14 cellular contexts compared by ENCODE assay signal in genomic region chr4:2835978-2836377, GRCh38. TPM values are rescaled to one million over a fixed set of nuclear protein-coding genes. Genes with fewer than 3 reads are reported as not detected.
DNase-seq lines count a peak whose midpoint lies in the region; ATAC-seq, FAIRE-seq and TF ChIP-seq lines count a peak whose summit lies in the region.
"Had no signal": no experiment of that assay in that cellular context is flagged by ENCODE, and none has a peak within 500 bp of the region (broad histone marks: within the 10 kb centered on the region; RNA-seq: fewer than 3 reads in every experiment).

No MANE protein-coding gene starts in this region.

- H3K9me3 Mint-ChIP-seq in activated CD8-positive, alpha-beta T cell treated with anti-CD3 and anti-CD28 coated beads, Interleukin-2, amount 10 ng/mL, durations not matched to agents 7 days and 5 days (ENCODE audit: insufficient read depth) = no peaks in the 10 kb centered on the region

- no TSS peak for BruUV-seq in HepG2 (replicated peaks; lab: Mats Ljungman, UMichigan)

- H3K27me3 ChIP-seq in right lobe of liver (no peaks in the 10 kb centered on the region), HepG2 (ENCODE audit: control insufficient read depth in 1 of 2, insufficient read depth in 2 of 2, low read length in 2 of 2) (no peaks in the 10 kb centered on the region), upper lobe of right lung (no peaks in the 10 kb centered on the region), H7 (ENCODE audit: control insufficient read depth, insufficient read depth, low read length) (no peaks in the 10 kb centered on the region)
- H3K27me3 ChIP-seq: brain microvascular endothelial cell had no signal

- H3K4me1 ChIP-seq in right lobe of liver (peaks cover 0 to 33% (median 4%) of the 10 kb centered on the region in 4 donors), HepG2 (ENCODE audit: insufficient read depth, low read length) (peaks cover 11% of the 10 kb centered on the region), mucosa of descending colon (ENCODE audit: low read depth) (peaks cover 12% of the 10 kb centered on the region), upper lobe of right lung (peaks cover 29% of the 10 kb centered on the region)

- peaks cover 57% of the 10 kb centered on the region for H3K36me3 Mint-ChIP-seq in activated CD8-positive, alpha-beta T cell treated with anti-CD3 and anti-CD28 coated beads, Interleukin-2, amount 10 ng/mL, durations not matched to agents 7 days and 5 days (ENCODE audit: low read depth)

- TF ChIP-seq POLR2A in right lobe of liver (IDR thresholded peaks at IDR 0.05) (no peak), HepG2 (IDR thresholded peaks at IDR 0.05; ENCODE audit: insufficient read depth in 1 of 2, low read depth in 2 of 2, low read length in 2 of 2) (no peak)

- H3K4me2 ChIP-seq in HepG2 (ENCODE audit: low read depth, low read length) = no peak overlapping the region

- POLR2A ChIA-PET in HepG2 (lab: Yijun Ruan, JAX) = no interaction called here
- POLR2A ChIA-PET in activated CD8-positive, alpha-beta T cell treated with anti-CD3 and anti-CD28 coated beads, Interleukin-2, amount 10 ng/mL, durations not matched to agents 7 days and 5 days (lab: Charles Lee) = interaction anchor here (0.7 to 1.7 kb wide), 2 partner anchors 24 to 99 kb away, joined by 3 read pairs; no protein-coding TSS in a partner anchor
- POLR2A ChIA-PET in HEK293T (lab: Yijun Ruan, JAX) = interaction anchor here (1.6 kb wide), 1 partner anchor 17 kb away, joined by 3 read pairs; no protein-coding TSS in a partner anchor

- no peak for FAIRE-seq in HepG2 (lab: Jason Lieb, UNC)

- 60% methylated on average over 1 of the region's 8 CpGs for WGBS in right lobe of liver (ENCODE audit: insufficient coverage, low coverage, low lambda C conversion rate, missing lambda C conversion rate)
- WGBS in HepG2 (ENCODE audit: low lambda C conversion rate) = 95% methylated on average over 4 of the region's 8 CpGs

- H3K4me3 Mint-ChIP-seq in activated CD8-positive, alpha-beta T cell treated with anti-CD3 and anti-CD28 coated beads, Interleukin-2, amount 10 ng/mL, durations not matched to agents 7 days and 5 days = no peak overlapping the region
- H3K4me3 Mint-ChIP-seq: endodermal cell had no signal

- ATAC-seq in right lobe of liver (no peak), HepG2 (no peak), mucosa of descending colon (no peak), upper lobe of right lung (no peak)
- ATAC-seq in activated CD8-positive, alpha-beta T cell treated with anti-CD3 and anti-CD28 coated beads, Interleukin-2, amount 10 ng/mL, durations not matched to agents 7 days and 5 days = no peak

- DNase-seq in right lobe of liver (peak; percentile 20 to 51 (median 47)), HepG2 (ENCODE audit: low spot score) (no peak), mucosa of descending colon (peak in 2 of 3 donors; percentile 25 to 57), upper lobe of right lung (no peak), putamen (ENCODE audit: low spot score) (no peak), H7 (no peak), HEK293T (ENCODE audit: extremely low spot score) (no peak)
- DNase-seq in activated CD8-positive, alpha-beta T cell treated with anti-CD3 and anti-CD28 coated beads, Interleukin-2, amount 10 ng/mL, durations not matched to agents 7 days and 5 days = no peak
- DNase-seq: brain microvascular endothelial cell; endodermal cell; foreskin fibroblast; NCI-H1048; SIG-M5; stimulated activated CD4-positive, alpha-beta T cell treated with anti-CD3 and anti-CD28 coated beads, Interleukin-2, amount 100 ng/mL, for 48 hours had no signal

- H3K9ac ChIP-seq in HepG2 (ENCODE audit: insufficient read depth, low read depth, low read length) = no peak overlapping the region

- CTCF ChIA-PET in HepG2 (lab: Yijun Ruan, JAX; ENCODE audit: low intra/inter-chr PET ratio, low total read pairs) = no interaction called here
- CTCF ChIA-PET in activated CD8-positive, alpha-beta T cell treated with anti-CD3 and anti-CD28 coated beads, Interleukin-2, amount 10 ng/mL, durations not matched to agents 7 days and 5 days (lab: Charles Lee) = interaction anchor here (1.2 kb wide), 1 partner anchor 10 kb away, joined by 4 read pairs; no protein-coding TSS in a partner anchor
- CTCF ChIA-PET in HEK293T (lab: Yijun Ruan, JAX) = no interaction called here

- H3K27ac ChIP-seq in right lobe of liver = peak overlapping the region in 1 of 3 donors; percentile 60
- no peak overlapping the region for H3K27ac ChIP-seq in HepG2 (ENCODE audit: extremely low read length, insufficient read depth, low read length)
- peak overlapping the region; percentile 72 for H3K27ac ChIP-seq in upper lobe of right lung
- H3K27ac ChIP-seq: brain microvascular endothelial cell had no signal

- H3K36me3 ChIP-seq in right lobe of liver = peaks cover 0 to 39% (median 20%) of the 10 kb centered on the region in 4 donors
- H3K36me3 ChIP-seq in HepG2 (replicated peaks in 1 of 2; ENCODE audit: control insufficient read depth in 1 of 2, insufficient read depth in 2 of 2, low read length in 2 of 2) = peaks cover 7 to 27% of the 10 kb centered on the region in 2 experiments; a peak in 3 of 5 replicates
- H3K36me3 ChIP-seq in mucosa of descending colon (ENCODE audit: low read depth) = peaks cover 7% of the 10 kb centered on the region
- H3K36me3 ChIP-seq in upper lobe of right lung = peaks cover 34% of the 10 kb centered on the region
- H3K36me3 ChIP-seq in H7 (replicated peaks; ENCODE audit: control insufficient read depth, insufficient read depth, low read length) = peaks cover 14% of the 10 kb centered on the region

- intact Hi-C loops in right lobe of liver (cut with DNase I) (no loop called here), HepG2 (cut with micrococcal nuclease; ENCODE audit: unreplicated experiment) (no loop called here), mucosa of descending colon (cut with DNase I, micrococcal nuclease) (no loop called here), upper lobe of right lung (cut with DNase I) (no loop called here)

- TF ChIP-seq RAD21 in HepG2 (CRISPR knock-in tag; IDR thresholded peaks at IDR 0.05) = no peak

- TF ChIP-seq CTCF in right lobe of liver (IDR thresholded peaks at IDR 0.05) = no peak
- TF ChIP-seq CTCF in HepG2 (CRISPR knock-in tag; IDR thresholded peaks at IDR 0.05) = no peak
- TF ChIP-seq CTCF in mucosa of descending colon (IDR thresholded peaks at IDR 0.05) = no peak
- TF ChIP-seq CTCF in upper lobe of right lung (IDR thresholded peaks at IDR 0.05) = no peak

- no peak overlapping the region for H3K4me3 ChIP-seq in right lobe of liver
- no peak overlapping the region for H3K4me3 ChIP-seq in HepG2 (replicated peaks in 1 of 3; ENCODE audit: insufficient read depth in 1 of 3, low read depth in 2 of 3, low read length in 3 of 3)
- no peak overlapping the region for H3K4me3 ChIP-seq in mucosa of descending colon
- no peak overlapping the region for H3K4me3 ChIP-seq in upper lobe of right lung
- H3K4me3 ChIP-seq in H7 (ENCODE audit: insufficient read depth, low read depth, low read length) = no peak overlapping the region

- H2AFZ ChIP-seq in HepG2 (ENCODE audit: low read length) = no peak overlapping the region

- TF ChIP-seq EP300 in HepG2 (IDR thresholded peaks at IDR 0.05; ENCODE audit: low read depth in 2 of 2, low read length in 2 of 2) = no peak
- TF ChIP-seq EP300 in HepG2 (CRISPR knock-in tag; IDR thresholded peaks at IDR 0.05; ENCODE audit: borderline replicate concordance) = no peak

- peak overlapping the region; percentile 86 for H3K27ac Mint-ChIP-seq in activated CD8-positive, alpha-beta T cell treated with anti-CD3 and anti-CD28 coated beads, Interleukin-2, amount 10 ng/mL, durations not matched to agents 7 days and 5 days
- H3K27ac Mint-ChIP-seq: endodermal cell had no signal

- H3K4me1 Mint-ChIP-seq in activated CD8-positive, alpha-beta T cell treated with anti-CD3 and anti-CD28 coated beads, Interleukin-2, amount 10 ng/mL, durations not matched to agents 7 days and 5 days (ENCODE audit: low read depth) = peaks cover 61% of the 10 kb centered on the region

- in situ Hi-C loops in HepG2 (cut with HindIII; ENCODE audit: extremely low pct_ligation_motif_present, low pct_unique_long_range_greater_than_20kb) = loop anchor here (5.0 kb wide), 1 partner anchor 34 kb away; no protein-coding TSS in a partner anchor

- H4K20me1 ChIP-seq in HepG2 (ENCODE audit: insufficient read depth, low read length) = no peaks in the 10 kb centered on the region

- H3K9me3 ChIP-seq in right lobe of liver = no peaks in the 10 kb centered on the region
- H3K9me3 ChIP-seq in HepG2 (ENCODE audit: low read length) = no peaks in the 10 kb centered on the region
- H3K9me3 ChIP-seq in mucosa of descending colon = no peaks in the 10 kb centered on the region
- no peaks in the 10 kb centered on the region for H3K9me3 ChIP-seq in upper lobe of right lung

- H3K27me3 Mint-ChIP-seq in activated CD8-positive, alpha-beta T cell treated with anti-CD3 and anti-CD28 coated beads, Interleukin-2, amount 10 ng/mL, durations not matched to agents 7 days and 5 days (ENCODE audit: low read depth) = no peaks in the 10 kb centered on the region

- H3K79me2 ChIP-seq in HepG2 (ENCODE audit: insufficient read depth, low read length) = no peaks in the 10 kb centered on the region

RNA-seq across cellular contexts. Expression of gene ADD1, which starts 7.7 kb away (rescaled TPM):
- 100 to 1,000 TPM in 3 of 6 experiments, 10 to 100 TPM in 3; 94.4 to 120 (median 103) TPM for total RNA-seq in right lobe of liver
- 122 and 133 TPM in 2 replicates for total RNA-seq in HepG2 (2016; rRNA removed; fragmentation: Illumina TruSeq; extraction: Trizol)
- total RNA-seq in HepG2 (2016; cell fraction: cytosol; rRNA removed; fragmentation: Illumina TruSeq; extraction: Trizol; ENCODE audit: low read depth) = 25.1 and 28.0 TPM in 2 replicates
- 104 and 117 TPM in 2 replicates for total RNA-seq in HepG2 (2016; cell fraction: insoluble cytoplasmic fraction; rRNA removed; fragmentation: Illumina TruSeq; extraction: Trizol)
- 56.9 and 59.3 TPM in 2 replicates for total RNA-seq in HepG2 (2016; cell fraction: membrane; rRNA removed; fragmentation: Illumina TruSeq; extraction: Trizol)
- 109 and 119 TPM in 2 replicates for total RNA-seq in HepG2 (2016; cell fraction: nucleus; rRNA removed; fragmentation: Illumina TruSeq; extraction: Trizol)
- polyA plus RNA-seq in HepG2 (2011; rRNA removed) = 73.9 and 76.3 TPM in 2 replicates
- 48.1 and 66.3 TPM in 2 replicates for polyA plus RNA-seq in HepG2 (2011; cell fraction: cytosol; rRNA removed)
- 210 and 221 TPM in 2 replicates for polyA plus RNA-seq in HepG2 (2011; cell fraction: nucleus; rRNA removed)
- polyA plus RNA-seq in HepG2 (2012) = 70.7 and 77.6 TPM in 2 replicates
- 11.6 and 13.4 TPM in 2 replicates for polyA plus RNA-seq in HepG2 (2016; cell fraction: cytosol; fragmentation: Illumina TruSeq; extraction: Trizol; ENCODE audit: low read depth)
- polyA plus RNA-seq in HepG2 (2016; cell fraction: insoluble cytoplasmic fraction; fragmentation: Illumina TruSeq; extraction: Trizol; ENCODE audit: low read depth) = 90.6 and 120 TPM in 2 replicates
- polyA plus RNA-seq in HepG2 (2016; cell fraction: membrane; fragmentation: Illumina TruSeq; extraction: Trizol; ENCODE audit: low read depth) = 40.3 and 41.9 TPM in 2 replicates
- polyA plus RNA-seq in HepG2 (2016; cell fraction: nucleus; fragmentation: Illumina TruSeq; extraction: Trizol; ENCODE audit: insufficient read depth, low read depth) = 163 and 167 TPM in 2 replicates
- 28.2 and 90.0 TPM in 2 replicates for polyA minus RNA-seq in HepG2 (2011; rRNA and poly(A)+ RNA removed; ENCODE audit: low replicate concordance)
- polyA minus RNA-seq in HepG2 (2011; cell fraction: cytosol; rRNA and poly(A)+ RNA removed) = 43.0 and 48.4 TPM in 2 replicates
- 99.5 and 109 TPM in 2 replicates for polyA minus RNA-seq in HepG2 (2011; cell fraction: nucleus; rRNA and poly(A)+ RNA removed)
- 100 to 1,000 TPM; 252 to 255 TPM for total RNA-seq in activated CD8-positive, alpha-beta T cell treated with anti-CD3 and anti-CD28 coated beads, Interleukin-2, amount 10 ng/mL, durations not matched to agents 7 days and 5 days
- 100 to 1,000 TPM; 201 to 373 (median 261) TPM for total RNA-seq in mucosa of descending colon
- total RNA-seq in upper lobe of right lung = 286 TPM
- 201 and 224 TPM in 2 replicates for total RNA-seq in H7 (2014; rRNA removed; shearing (Covaris generic))

RNA-seq across cellular contexts. Expression of gene SH3BP2, which starts 43.1 kb away (rescaled TPM):
- total RNA-seq in right lobe of liver (10 to 100 TPM; 34.9 to 51.8 (median 40.7) TPM), HepG2 (2016; rRNA removed; fragmentation: Illumina TruSeq; extraction: Trizol) (7.0 and 16.9 TPM in 2 replicates), mucosa of descending colon (10 to 100 TPM; 48.1 to 75.3 (median 73.0) TPM), upper lobe of right lung (99.0 TPM)
- total RNA-seq in HepG2 (2016; cell fraction: cytosol; rRNA removed; fragmentation: Illumina TruSeq; extraction: Trizol; ENCODE audit: low read depth) = 8.3 and 8.9 TPM in 2 replicates
- 6.0 and 17.5 TPM in 2 replicates for total RNA-seq in HepG2 (2016; cell fraction: insoluble cytoplasmic fraction; rRNA removed; fragmentation: Illumina TruSeq; extraction: Trizol)
- total RNA-seq in HepG2 (2016; cell fraction: membrane; rRNA removed; fragmentation: Illumina TruSeq; extraction: Trizol) = 10.1 and 13.2 TPM in 2 replicates
- 24.2 and 26.2 TPM in 2 replicates for total RNA-seq in HepG2 (2016; cell fraction: nucleus; rRNA removed; fragmentation: Illumina TruSeq; extraction: Trizol)
- polyA plus RNA-seq in HepG2 (2011; rRNA removed) = 34.5 and 38.6 TPM in 2 replicates
- 9.0 and 10.4 TPM in 2 replicates for polyA plus RNA-seq in HepG2 (2011; cell fraction: cytosol; rRNA removed)
- polyA plus RNA-seq in HepG2 (2011; cell fraction: nucleus; rRNA removed) = 190 and 200 TPM in 2 replicates
- 8.5 and 20.0 TPM in 2 replicates for polyA plus RNA-seq in HepG2 (2012)
- polyA plus RNA-seq in HepG2 (2016; cell fraction: cytosol; fragmentation: Illumina TruSeq; extraction: Trizol; ENCODE audit: low read depth) = 8.6 and 9.1 TPM in 2 replicates
- polyA plus RNA-seq in HepG2 (2016; cell fraction: insoluble cytoplasmic fraction; fragmentation: Illumina TruSeq; extraction: Trizol; ENCODE audit: low read depth) = 8.9 and 10.1 TPM in 2 replicates
- polyA plus RNA-seq in HepG2 (2016; cell fraction: membrane; fragmentation: Illumina TruSeq; extraction: Trizol; ENCODE audit: low read depth) = 12.6 and 15.4 TPM in 2 replicates
- 68.6 and 68.9 TPM in 2 replicates for polyA plus RNA-seq in HepG2 (2016; cell fraction: nucleus; fragmentation: Illumina TruSeq; extraction: Trizol; ENCODE audit: insufficient read depth, low read depth)
- polyA minus RNA-seq in HepG2 (2011; rRNA and poly(A)+ RNA removed; ENCODE audit: low replicate concordance) = 33.1 and 43.4 TPM in 2 replicates
- polyA minus RNA-seq in HepG2 (2011; cell fraction: cytosol; rRNA and poly(A)+ RNA removed) = 8.4 and 8.5 TPM in 2 replicates
- 60.7 and 63.2 TPM in 2 replicates for polyA minus RNA-seq in HepG2 (2011; cell fraction: nucleus; rRNA and poly(A)+ RNA removed)
- 10 to 100 TPM; 88.2 to 93.0 TPM for total RNA-seq in activated CD8-positive, alpha-beta T cell treated with anti-CD3 and anti-CD28 coated beads, Interleukin-2, amount 10 ng/mL, durations not matched to agents 7 days and 5 days
- total RNA-seq in H7 (2014; rRNA removed; shearing (Covaris generic)) = 20.4 and 35.5 TPM in 2 replicates

Comparison
In these comparisons a context has a peak if more than half of its experiments do, and no peak if none do; other contexts are left out.
1. DNase-seq: peak in right lobe of liver (3 of 3) and mucosa of descending colon (2 of 3); none in HepG2 (single experiment), activated CD8-positive, alpha-beta T cell treated with anti-CD3 and anti-CD28 coated beads, Interleukin-2, amount 10 ng/mL, durations not matched to agents 7 days and 5 days (single experiment), upper lobe of right lung (single experiment), putamen (single experiment), H7 (single experiment) and HEK293T (single experiment).